In genomic region chr9:113584728-113585442, GRCh38 we compare ENCODE assay signal across 24 cellular contexts.
DNase-seq lines count a peak whose midpoint lies in the region; ATAC-seq and TF ChIP-seq lines count a peak whose summit lies in the region.
"Had no signal": no experiment of that assay in that cellular context is flagged by ENCODE, and none has a peak within 500 bp of the region (broad histone marks: within the 10 kb centered on the region; RNA-seq: fewer than 3 reads in every experiment).

No MANE protein-coding gene starts in this region.

- H3K27ac ChIP-seq in RWPE1 (peak overlapping the region; percentile 50), upper lobe of left lung (peak overlapping the region; percentile 13 to 90 (median 82))
- H3K27ac ChIP-seq: HL-60, KMS-11, SK-N-MC had no signal

- DNase-seq in stimulated activated naive CD8-positive, alpha-beta T cell treated with anti-CD3 and anti-CD28 coated beads, Interleukin-15, Interleukin-2, amounts not matched to agents 100 U/mL and 50 U/mL, for 24 hours: no peak
- DNase-seq in RWPE1 (ENCODE audit: low spot score): no peak
- peak; percentile 24 for DNase-seq in iris pigment epithelial cell (ENCODE audit: low read depth)
- DNase-seq in upper lobe of left lung: no peak
- DNase-seq in HCEC 1CT: no peak
- no peak for DNase-seq in activated naive CD4-positive, alpha-beta T cell treated with anti-CD3 and anti-CD28 coated beads for 36 hours
- DNase-seq: activated CD4-positive, alpha-beta T cell treated with anti-CD3 and anti-CD28 coated beads for 36 hours; activated T-cell treated with anti-CD3 and anti-CD28 coated beads, Interleukin-2, amount 50 U/mL, for 4 hours; amygdala; DMS79; foreskin melanocyte; H7; NCI-H1417; NCI-H69; OCI-M1; small intestine had no signal

- peaks cover 68 to 93% (median 81%) of the 10 kb centered on the region in 4 donors for H3K4me1 ChIP-seq in upper lobe of left lung

- H3K27ac Mint-ChIP-seq in stimulated activated naive CD8-positive, alpha-beta T cell treated with anti-CD3 and anti-CD28 coated beads, Interleukin-15, Interleukin-2, amounts not matched to agents 100 ng/mL and 50 ng/mL, for 24 hours: peak overlapping the region; percentile 72
- no peak overlapping the region for H3K27ac Mint-ChIP-seq in activated naive CD4-positive, alpha-beta T cell treated with anti-CD3 and anti-CD28 coated beads for 36 hours
- H3K27ac Mint-ChIP-seq: B cell, type B pancreatic cell had no signal

- peaks cover 14 to 37% (median 24%) of the 10 kb centered on the region in 4 donors for H3K36me3 ChIP-seq in upper lobe of left lung

- no peak for TF ChIP-seq CTCF in RWPE1 (conservative IDR thresholded peaks at IDR 0.05; ENCODE audit: low read depth)
- TF ChIP-seq CTCF in upper lobe of left lung (IDR thresholded peaks at IDR 0.05): no peak

- H3K9me3 ChIP-seq in upper lobe of left lung: no peaks in the 10 kb centered on the region
- H3K9me3 ChIP-seq: left lung had no signal

- POLR2A ChIA-PET in RWPE1 (lab: Yijun Ruan, JAX; ENCODE audit: low non-redundant PET): interaction anchor here (0.6 to 1.3 kb wide), 2 partner anchors 20 to 116 kb away, joined by 6 to 10 read pairs; no protein-coding TSS in a partner anchor

- H3K4me3 Mint-ChIP-seq in stimulated activated naive CD8-positive, alpha-beta T cell treated with anti-CD3 and anti-CD28 coated beads, Interleukin-15, Interleukin-2, amounts not matched to agents 100 ng/mL and 50 ng/mL, for 24 hours: peak overlapping the region; percentile 37
- no peak overlapping the region for H3K4me3 Mint-ChIP-seq in activated naive CD4-positive, alpha-beta T cell treated with anti-CD3 and anti-CD28 coated beads for 36 hours
- H3K4me3 Mint-ChIP-seq: activated CD4-positive, alpha-beta T cell treated with anti-CD3 and anti-CD28 coated beads for 36 hours; activated T-cell treated with anti-CD3 and anti-CD28 coated beads, Interleukin-2, amount 50 U/mL, for 4 hours; B cell; type B pancreatic cell had no signal

- CTCF ChIA-PET in RWPE1 (lab: Yijun Ruan, JAX): interaction anchor here (1.4 kb wide), 1 partner anchor 139 kb away, joined by 3 read pairs; no protein-coding TSS in a partner anchor
- CTCF ChIA-PET in activated naive CD4-positive, alpha-beta T cell treated with anti-CD3 and anti-CD28 coated beads for 36 hours (lab: Charles Lee): interaction anchor here (2.0 to 20.1 kb wide), 2 partner anchors 74 to 139 kb away, joined by 6 to 440 read pairs; no protein-coding TSS in a partner anchor

- no peaks in the 10 kb centered on the region for H3K9me3 Mint-ChIP-seq in stimulated activated naive CD8-positive, alpha-beta T cell treated with anti-CD3 and anti-CD28 coated beads, Interleukin-15, Interleukin-2, amounts not matched to agents 100 ng/mL and 50 ng/mL, for 24 hours
- H3K9me3 Mint-ChIP-seq in activated naive CD4-positive, alpha-beta T cell treated with anti-CD3 and anti-CD28 coated beads for 36 hours: no peaks in the 10 kb centered on the region
- H3K9me3 Mint-ChIP-seq: activated T-cell treated with anti-CD3 and anti-CD28 coated beads, Interleukin-2, amount 50 U/mL, for 4 hours; type B pancreatic cell had no signal

- 79 to 88% methylated on average over 8 of the region's 8 CpGs for WGBS in upper lobe of left lung, 2 donors

- no peaks in the 10 kb centered on the region for H3K27me3 Mint-ChIP-seq in stimulated activated naive CD8-positive, alpha-beta T cell treated with anti-CD3 and anti-CD28 coated beads, Interleukin-15, Interleukin-2, amounts not matched to agents 100 ng/mL and 50 ng/mL, for 24 hours
- H3K27me3 Mint-ChIP-seq in activated naive CD4-positive, alpha-beta T cell treated with anti-CD3 and anti-CD28 coated beads for 36 hours (ENCODE audit: low read depth): no peaks in the 10 kb centered on the region
- H3K27me3 Mint-ChIP-seq: activated CD4-positive, alpha-beta T cell treated with anti-CD3 and anti-CD28 coated beads for 36 hours; B cell; type B pancreatic cell had no signal

- TF ChIP-seq POLR2A in upper lobe of left lung (IDR thresholded peaks at IDR 0.05): no peak

- peaks cover 54% of the 10 kb centered on the region for H3K36me3 Mint-ChIP-seq in stimulated activated naive CD8-positive, alpha-beta T cell treated with anti-CD3 and anti-CD28 coated beads, Interleukin-15, Interleukin-2, amounts not matched to agents 100 ng/mL and 50 ng/mL, for 24 hours (ENCODE audit: low read depth)
- H3K36me3 Mint-ChIP-seq in activated naive CD4-positive, alpha-beta T cell treated with anti-CD3 and anti-CD28 coated beads for 36 hours (ENCODE audit: low read depth): peaks cover 11% of the 10 kb centered on the region
- H3K36me3 Mint-ChIP-seq: type B pancreatic cell had no signal

- ATAC-seq in stimulated activated naive CD8-positive, alpha-beta T cell treated with anti-CD3 and anti-CD28 coated beads, Interleukin-15, Interleukin-2, amounts not matched to agents 100 U/mL and 50 U/mL, for 24 hours: no peak
- ATAC-seq in upper lobe of left lung (ENCODE audit: low FRiP score in 2 of 2) (no peak), SK-N-SH treated with all-trans-retinoic acid at 6 μM for 48 hours (no peak)
- ATAC-seq: activated CD4-positive, alpha-beta T cell treated with anti-CD3 and anti-CD28 coated beads for 36 hours; activated T-cell treated with anti-CD3 and anti-CD28 coated beads, Interleukin-2, amount 50 U/mL, for 4 hours; left lung had no signal

- no peak for TF ChIP-seq EP300 in upper lobe of left lung (IDR thresholded peaks at IDR 0.05)

- intact Hi-C loops in activated naive CD4-positive, alpha-beta T cell treated with anti-CD3 and anti-CD28 coated beads for 36 hours (cut with micrococcal nuclease): loop anchor here (5.0 kb wide), 1 partner anchor 433 kb away; the partner anchor contains the start of gene SLC31A2

- no peaks in the 10 kb centered on the region for H3K27me3 ChIP-seq in upper lobe of left lung
- H3K27me3 ChIP-seq: left lung had no signal

- H3K4me1 Mint-ChIP-seq in stimulated activated naive CD8-positive, alpha-beta T cell treated with anti-CD3 and anti-CD28 coated beads, Interleukin-15, Interleukin-2, amounts not matched to agents 100 ng/mL and 50 ng/mL, for 24 hours (ENCODE audit: low read depth): peaks cover 89% of the 10 kb centered on the region
- H3K4me1 Mint-ChIP-seq in activated naive CD4-positive, alpha-beta T cell treated with anti-CD3 and anti-CD28 coated beads for 36 hours (ENCODE audit: low read depth): peaks cover 72% of the 10 kb centered on the region

- no peak overlapping the region for H3K4me3 ChIP-seq in upper lobe of left lung
- H3K4me3 ChIP-seq: left lung, SK-N-MC had no signal

TF ChIP-seq in SK-N-SH treated with all-trans-retinoic acid at 6 μM for 48 hours, 23 proteins besides CTCF, POLR2A, EP300 and RAD21:
- TF ChIP-seq ZNF565 (CRISPR knock-in tag; conservative IDR thresholded peaks at IDR 0.05; ENCODE audit: low read depth) (no peak), BACH2 (CRISPR knock-in tag; IDR thresholded peaks at IDR 0.05; ENCODE audit: borderline replicate concordance) (no peak), ZFP30 (CRISPR knock-in tag; IDR thresholded peaks at IDR 0.05) (no peak), SNAI2 (CRISPR knock-in tag; IDR thresholded peaks at IDR 0.05) (no peak), ESRRG (CRISPR knock-in tag; IDR thresholded peaks at IDR 0.05) (no peak), ARNTL (CRISPR knock-in tag; IDR thresholded peaks at IDR 0.05; ENCODE audit: borderline replicate concordance, low read depth) (no peak), TOX (CRISPR knock-in tag; IDR thresholded peaks at IDR 0.05; ENCODE audit: borderline replicate concordance) (no peak), TCF4 (CRISPR knock-in tag; IDR thresholded peaks at IDR 0.05; ENCODE audit: borderline replicate concordance) (no peak), OSR1 (CRISPR knock-in tag; IDR thresholded peaks at IDR 0.05) (no peak), CSRNP3 (CRISPR knock-in tag; IDR thresholded peaks at IDR 0.05) (no peak), ZFP3 (CRISPR knock-in tag; IDR thresholded peaks at IDR 0.05) (no peak), RARB (CRISPR knock-in tag; IDR thresholded peaks at IDR 0.05) (no peak), CSDC2 (CRISPR knock-in tag; IDR thresholded peaks at IDR 0.05) (no peak)
- TF ChIP-seq, protein P1, sequence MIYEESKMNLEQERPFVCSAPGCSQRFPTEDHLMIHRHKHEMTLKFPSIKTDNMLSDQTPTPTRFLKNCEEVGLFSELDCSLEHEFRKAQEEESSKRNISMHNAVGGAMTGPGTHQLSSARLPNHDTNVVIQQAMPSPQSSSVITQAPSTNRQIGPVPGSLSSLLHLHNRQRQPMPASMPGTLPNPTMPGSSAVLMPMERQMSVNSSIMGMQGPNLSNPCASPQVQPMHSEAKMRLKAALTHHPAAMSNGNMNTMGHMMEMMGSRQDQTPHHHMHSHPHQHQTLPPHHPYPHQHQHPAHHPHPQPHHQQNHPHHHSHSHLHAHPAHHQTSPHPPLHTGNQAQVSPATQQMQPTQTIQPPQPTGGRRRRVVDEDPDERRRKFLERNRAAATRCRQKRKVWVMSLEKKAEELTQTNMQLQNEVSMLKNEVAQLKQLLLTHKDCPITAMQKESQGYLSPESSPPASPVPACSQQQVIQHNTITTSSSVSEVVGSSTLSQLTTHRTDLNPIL (CRISPR knock-in tag; IDR thresholded peaks at IDR 0.05; ENCODE audit: low read depth): no peak
TF ChIP-seq in SK-N-SH treated with all-trans-retinoic acid at 6 μM for 48 hours: peak in this region for 0.
